ENCODE assay signal across 8 cellular contexts in the genomic region with DNA sequence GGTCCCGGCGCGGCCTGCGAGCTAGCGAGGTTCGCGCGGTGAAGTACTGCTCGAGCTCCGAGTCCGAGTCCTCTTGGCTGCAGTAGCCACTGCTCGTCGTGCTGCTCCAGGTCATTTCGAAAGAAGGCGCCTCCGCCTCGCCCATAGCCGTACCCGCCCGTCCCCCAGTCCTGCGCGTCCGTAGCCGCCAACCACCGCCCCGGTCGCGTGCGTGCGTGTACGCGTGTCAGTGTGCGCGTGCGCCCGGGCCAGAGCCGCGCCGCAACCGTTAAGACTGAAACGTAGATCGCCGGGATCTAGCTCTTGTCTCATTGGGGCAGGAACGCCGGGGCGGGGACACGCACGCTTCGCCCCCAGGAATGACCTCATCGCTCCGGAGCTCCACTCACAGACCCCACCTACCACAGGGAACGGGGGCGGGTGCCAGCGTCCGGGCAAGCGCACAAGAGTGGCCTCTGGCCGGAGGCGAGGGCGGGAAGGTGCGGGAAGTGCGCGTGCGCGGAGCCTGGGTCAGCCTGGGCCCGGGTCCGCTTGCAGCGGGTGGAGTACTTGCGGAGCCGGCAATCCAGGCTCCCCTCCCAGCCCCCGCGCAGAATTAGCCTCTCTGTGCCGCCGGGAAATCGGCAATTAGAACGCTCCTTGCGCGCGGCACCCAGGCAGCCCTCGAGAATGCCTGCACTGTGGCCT. TPM values are rescaled to one million over a fixed set of nuclear protein-coding genes. Genes with fewer than 3 reads are reported as not detected.
DNase-seq lines count a peak whose midpoint lies in the region; ATAC-seq and TF ChIP-seq lines count a peak whose summit lies in the region.

No MANE protein-coding gene starts in this region.

- intact Hi-C loops in PC-3 (cut with micrococcal nuclease): no loop called here

- BruUV-seq in PC-3 (replicated peaks; lab: Mats Ljungman, UMichigan): no TSS peak

- H3K36me3 Mint-ChIP-seq in activated T-cell treated with anti-CD3 and anti-CD28 coated beads, Interleukin-2, amount 50 U/mL, for 24 hours (ENCODE audit: low read depth): peaks cover 75% of the 10 kb centered on the region

- TF ChIP-seq POLR2A in erythroblast (IDR thresholded peaks at IDR 0.05; ENCODE audit: low read length): peak; percentile 97

- H3K4me2 ChIP-seq in PC-3 (ENCODE audit: low read length): peak overlapping the region; percentile 88

- peak overlapping the region; percentile 95 for H3K27ac Mint-ChIP-seq in activated T-cell treated with anti-CD3 and anti-CD28 coated beads, Interleukin-2, amount 50 U/mL, for 24 hours

- H3K27ac ChIP-seq in PC-3 (ENCODE audit: low read length): peak overlapping the region; percentile 72
- peak overlapping the region; percentile 91 for H3K27ac ChIP-seq in muscle layer of colon (ENCODE audit: low read depth, low read length)

- H3F3A ChIP-seq in PC-3 (ENCODE audit: low read length, unreplicated experiment): no peaks in the 10 kb centered on the region

- DNase-seq in DMS53 (lab: John Stamatoyannopoulos, UW) (peak; percentile 95), PC-3 (peak; percentile 99), erythroblast (lab: John Stamatoyannopoulos, UW) (peak; percentile 99)
- peak; percentile 97 for DNase-seq in Jurkat, Clone E6-1 (ENCODE audit: low read depth, low spot score)
- DNase-seq in activated T-cell treated with anti-CD3 and anti-CD28 coated beads, Interleukin-2, amount 50 U/mL, for 24 hours: peak; percentile 97
- DNase-seq in stimulated activated CD8-positive, alpha-beta memory T cell treated with anti-CD3 and anti-CD28 coated beads, Interleukin-7, amount 100 ng/mL, for 1 hour (ENCODE audit: low read depth in 2 of 2): peak; percentile 82 to 86

- no peak for TF ChIP-seq CTCF in PC-3 (conservative IDR thresholded peaks at IDR 0.05; ENCODE audit: low read depth, low read length)

- peaks cover 48% of the 10 kb centered on the region for H3K79me2 ChIP-seq in PC-3 (ENCODE audit: low read length)

- POLR2A ChIA-PET in PC-3 (lab: Charles Lee; ENCODE audit: unreplicated experiment): interaction anchor here (0.5 to 1.4 kb wide), 12 partner anchors 9 to 1768 kb away, joined by 3 to 17 read pairs (median 5); partner anchors contain the start of genes CISH, CYB561D2, HYAL3 and IFRD2

- peak overlapping the region; percentile 89 for H3K9ac ChIP-seq in PC-3 (ENCODE audit: low read length)
- peak overlapping the region; percentile 78 for H3K9ac ChIP-seq in muscle layer of colon (ENCODE audit: low read length)

- peak; percentile 61 for ATAC-seq in GM21717 (IDR thresholded peaks at IDR 0.05; ENCODE audit: unreplicated experiment)
- peak; percentile 88 for ATAC-seq in PC-3

- H2AFZ ChIP-seq in PC-3 (ENCODE audit: low read length): peak overlapping the region; percentile 88

- peak overlapping the region; percentile 98 for H3K4me3 ChIP-seq in Jurkat, Clone E6-1 (ENCODE audit: low read length)
- H3K4me3 ChIP-seq in PC-3 (ENCODE audit: low read length) (peak overlapping the region; percentile 89), muscle layer of colon (ENCODE audit: low read depth in 1 of 2, low read length in 2 of 2) (peak overlapping the region; percentile 76 to 81)

- H3K4me1 Mint-ChIP-seq in activated T-cell treated with anti-CD3 and anti-CD28 coated beads, Interleukin-2, amount 50 U/mL, for 24 hours (ENCODE audit: low read depth): peaks cover 60% of the 10 kb centered on the region

- H3K36me3 ChIP-seq in PC-3 (ENCODE audit: low read depth, low read length) (no peaks in the 10 kb centered on the region; the same call in 1 of the 2 replicates), muscle layer of colon (ENCODE audit: insufficient read depth, low read length) (peaks cover 10% of the 10 kb centered on the region)

- H3K9me3 ChIP-seq in PC-3 (ENCODE audit: low read length) (no peaks in the 10 kb centered on the region), muscle layer of colon (ENCODE audit: low read length) (no peaks in the 10 kb centered on the region)

- CTCF ChIA-PET in PC-3 (lab: Charles Lee): interaction anchor here (0.6 to 1.3 kb wide), 10 partner anchors 8 to 1646 kb away, joined by 3 to 10 read pairs (median 4); partner anchors contain the start of genes CYB561D2, NPRL2, TUSC2 and ZMYND10

- H3K27me3 ChIP-seq in PC-3 (ENCODE audit: low read length) (no peaks in the 10 kb centered on the region), muscle layer of colon (ENCODE audit: control insufficient read depth in 1 of 2, insufficient read depth in 2 of 2, low read length in 2 of 2) (no peaks in the 10 kb centered on the region)

- H3K27me3 Mint-ChIP-seq in activated T-cell treated with anti-CD3 and anti-CD28 coated beads, Interleukin-2, amount 50 U/mL, for 24 hours: no peaks in the 10 kb centered on the region

- peaks cover 13% of the 10 kb centered on the region; the same call in 1 of the 2 replicates for H4K20me1 ChIP-seq in PC-3 (ENCODE audit: low read length)

- H3K9me2 ChIP-seq in PC-3 (replicated peaks; ENCODE audit: low read length): no peaks in the 10 kb centered on the region

- H3K4me1 ChIP-seq in PC-3 (ENCODE audit: insufficient read depth, low read length) (peaks cover 32% of the 10 kb centered on the region), muscle layer of colon (ENCODE audit: insufficient read depth, low read length) (peaks cover 50% of the 10 kb centered on the region)

- H3K4me3 Mint-ChIP-seq in activated T-cell treated with anti-CD3 and anti-CD28 coated beads, Interleukin-2, amount 50 U/mL, for 24 hours: peak overlapping the region; percentile 94

- no peaks in the 10 kb centered on the region for H3K9me3 Mint-ChIP-seq in activated T-cell treated with anti-CD3 and anti-CD28 coated beads, Interleukin-2, amount 50 U/mL, for 24 hours

RNA-seq across cellular contexts. Expression of gene RASSF1, which starts 3.3 kb away (rescaled TPM):
- polyA plus RNA-seq in Jurkat, Clone E6-1 (2012; ENCODE audit: insufficient read depth, insufficient read length): 23.7 TPM
- 20.0 and 21.4 TPM in 2 replicates for total RNA-seq in PC-3 (2014; rRNA removed)

RNA-seq across cellular contexts. Expression of gene ZMYND10, which starts 8.2 kb away (rescaled TPM):
- polyA plus RNA-seq in Jurkat, Clone E6-1 (2012; ENCODE audit: insufficient read depth, insufficient read length): 5.0 TPM
- total RNA-seq in PC-3 (2014; rRNA removed): 1.6 and 3.9 TPM in 2 replicates

RNA-seq across cellular contexts. Expression of gene TUSC2, which starts 9.3 kb away (rescaled TPM):
- 44.7 TPM for polyA plus RNA-seq in Jurkat, Clone E6-1 (2012; ENCODE audit: insufficient read depth, insufficient read length)
- total RNA-seq in PC-3 (2014; rRNA removed): 143 and 156 TPM in 2 replicates

RNA-seq across cellular contexts. Expression of gene NPRL2, which starts 13.3 kb away (rescaled TPM):
- 54.2 TPM for polyA plus RNA-seq in Jurkat, Clone E6-1 (2012; ENCODE audit: insufficient read depth, insufficient read length)
- total RNA-seq in PC-3 (2014; rRNA removed): 40.9 and 56.9 TPM in 2 replicates

RNA-seq across cellular contexts. Expression of gene CYB561D2, which starts 13.3 kb away (rescaled TPM):
- polyA plus RNA-seq in Jurkat, Clone E6-1 (2012; ENCODE audit: insufficient read depth, insufficient read length): 18.0 TPM
- total RNA-seq in PC-3 (2014; rRNA removed): 37.1 and 44.3 TPM in 2 replicates

Comparison
In these comparisons a context has a peak if more than half of its experiments do, and no peak if none do; other contexts are left out.
1. Peak in every context shown above with its lines: DNase-seq, ATAC-seq, H3K4me3 ChIP-seq and H3K27ac ChIP-seq.